ENCODE assay signal across 8 cellular contexts in the genomic region with DNA sequence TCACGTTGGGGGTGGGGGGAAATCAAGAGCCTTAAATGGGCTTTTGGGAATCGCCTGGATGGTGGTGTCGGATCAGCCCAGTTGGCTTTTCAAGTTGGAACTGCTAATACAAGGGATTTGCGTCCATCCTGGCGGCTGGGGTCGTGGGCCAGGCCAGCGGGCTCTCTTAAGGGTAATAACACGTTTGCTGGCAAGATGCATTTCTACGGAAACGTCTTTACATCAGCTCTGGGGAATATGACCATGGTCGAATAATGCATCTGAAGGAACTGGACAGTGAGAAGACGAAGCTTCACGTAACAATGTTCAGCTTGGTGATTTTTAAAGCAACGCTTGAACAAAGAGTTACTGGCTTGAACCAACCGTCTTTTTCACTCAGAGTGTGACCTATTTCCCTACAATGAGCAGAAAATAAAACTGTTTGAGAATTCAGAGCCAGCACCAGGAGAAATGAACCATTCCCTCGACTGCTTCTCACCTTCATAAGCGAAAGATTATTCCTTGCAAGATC. TPM values are rescaled to one million over a fixed set of nuclear protein-coding genes. Genes with fewer than 3 reads are reported as not detected.
DNase-seq lines count a peak whose midpoint lies in the region; ATAC-seq and TF ChIP-seq lines count a peak whose summit lies in the region.

No MANE protein-coding gene starts in this region.

- H4K20me1 ChIP-seq in BLaER1, result peaks cover 17% of the 10 kb centered on the region

- no peak overlapping the region for H3K4me3 Mint-ChIP-seq in activated B cell treated with CpG ODN at 0.5 μM for 24 hours
- H3K4me3 Mint-ChIP-seq in stimulated activated effector memory CD8-positive, alpha-beta T cell treated with anti-CD3 and anti-CD28 coated beads, Interleukin-12 subunit alpha, Interleukin-12 subunit beta, amount 100 ng/mL, for 72 hours, result no peak overlapping the region
- H3K4me3 Mint-ChIP-seq in CD14-positive monocyte, result no peak overlapping the region

- H3K36me3 Mint-ChIP-seq in activated B cell treated with CpG ODN at 0.5 μM for 24 hours (ENCODE audit: low read depth) (peaks cover 18% of the 10 kb centered on the region), CD14-positive monocyte (peaks cover 2 to 10% of the 10 kb centered on the region in 2 donors)
- peaks cover 7% of the 10 kb centered on the region for H3K36me3 Mint-ChIP-seq in stimulated activated effector memory CD8-positive, alpha-beta T cell treated with anti-CD3 and anti-CD28 coated beads, Interleukin-12 subunit alpha, Interleukin-12 subunit beta, amount 100 ng/mL, for 72 hours

- H3K9ac ChIP-seq in BLaER1, result peak overlapping the region; percentile 97

- H3K27ac Mint-ChIP-seq in activated B cell treated with CpG ODN at 0.5 μM for 24 hours (no peak overlapping the region), CD14-positive monocyte (peak overlapping the region in 1 of 7 donors; percentile 91)
- no peak overlapping the region for H3K27ac Mint-ChIP-seq in stimulated activated effector memory CD8-positive, alpha-beta T cell treated with anti-CD3 and anti-CD28 coated beads, Interleukin-12 subunit alpha, Interleukin-12 subunit beta, amount 100 ng/mL, for 72 hours

- H3K4me1 Mint-ChIP-seq in activated B cell treated with CpG ODN at 0.5 μM for 24 hours (peaks cover 6% of the 10 kb centered on the region), CD14-positive monocyte (peaks cover 9% of the 10 kb centered on the region)
- peaks cover 17% of the 10 kb centered on the region for H3K4me1 Mint-ChIP-seq in stimulated activated effector memory CD8-positive, alpha-beta T cell treated with anti-CD3 and anti-CD28 coated beads, Interleukin-12 subunit alpha, Interleukin-12 subunit beta, amount 100 ng/mL, for 72 hours

- H3K36me3 ChIP-seq in BLaER1, result 0 out of 2 replicates have a peak, but pooled peaks cover 5% of the 10 kb centered on the region
- peaks cover 0 to 3% (median 0%) of the 10 kb centered on the region in 9 donors for H3K36me3 ChIP-seq in heart right ventricle

- WGBS in heart right ventricle, 2 donors, result 0 to 1% methylated on average over 17 of the region's 17 CpGs

- H3K9me3 Mint-ChIP-seq in activated B cell treated with CpG ODN at 0.5 μM for 24 hours (no peaks in the 10 kb centered on the region), CD14-positive monocyte (peaks cover 0 to 7% (median 0%) of the 10 kb centered on the region in 7 donors)
- H3K9me3 Mint-ChIP-seq in stimulated activated effector memory CD8-positive, alpha-beta T cell treated with anti-CD3 and anti-CD28 coated beads, Interleukin-12 subunit alpha, Interleukin-12 subunit beta, amount 100 ng/mL, for 72 hours, result peaks cover 5% of the 10 kb centered on the region

- POLR2A ChIA-PET in HEK293T (lab: Yijun Ruan, JAX) (interaction anchor here (0.7 to 3.0 kb wide), 6 partner anchors 8 to 285 kb away, joined by 3 to 13 read pairs (median 4); no protein-coding TSS in a partner anchor), activated B cell treated with CpG ODN at 0.5 μM for 24 hours (lab: Charles Lee) (interaction anchor here (0.6 to 3.0 kb wide), 25 partner anchors 12 to 559 kb away, joined by 3 to 73 read pairs (median 4); partner anchors contain the start of gene HDAC2)

- CTCF ChIA-PET in HEK293T (lab: Yijun Ruan, JAX) (interaction anchor here (1.1 to 1.4 kb wide), 2 partner anchors 24 to 366 kb away, joined by 3 read pairs; no protein-coding TSS in a partner anchor), activated B cell treated with CpG ODN at 0.5 μM for 24 hours (lab: Charles Lee) (interaction anchor here (2.1 to 2.8 kb wide), 2 partner anchors 228 to 549 kb away, joined by 6 to 12 read pairs; no protein-coding TSS in a partner anchor)

- intact Hi-C loops in activated B cell treated with CpG ODN at 0.5 μM for 24 hours (cut with micrococcal nuclease) (loop anchor here (1.0 to 10.0 kb wide), 7 partner anchors 46 to 1768 kb away; partner anchors contain the start of genes FAM229B and TUBE1), heart right ventricle (cut with DNase I) (loop anchor here (2.0 to 10.0 kb wide), 23 partner anchors 52 to 1073 kb away; no protein-coding TSS in a partner anchor), CD14-positive monocyte (cut with micrococcal nuclease) (loop anchor here (2.0 to 10.0 kb wide), 6 partner anchors 48 to 548 kb away; no protein-coding TSS in a partner anchor)

- H3K4me2 ChIP-seq in BLaER1, result peak overlapping the region; percentile 76

- peaks cover 33% of the 10 kb centered on the region for H3K4me1 ChIP-seq in BLaER1
- peaks cover 0 to 33% (median 19%) of the 10 kb centered on the region in 9 donors for H3K4me1 ChIP-seq in heart right ventricle

- H3K27me3 Mint-ChIP-seq in activated B cell treated with CpG ODN at 0.5 μM for 24 hours, result no peaks in the 10 kb centered on the region
- peaks cover 5 to 24% (median 6%) of the 10 kb centered on the region in 3 donors for H3K27me3 Mint-ChIP-seq in CD14-positive monocyte (ENCODE audit: low read depth in 3 of 3)

- peak overlapping the region; percentile 82 for H3K4me3 ChIP-seq in BLaER1
- H3K4me3 ChIP-seq in heart right ventricle, result peak overlapping the region; percentile 22 to 93 (median 76)

- DNase-seq in HEK293T (ENCODE audit: extremely low spot score), result peak; percentile 17
- peak; percentile 40 for DNase-seq in activated B cell treated with CpG ODN at 0.5 μM for 24 hours
- DNase-seq in heart right ventricle, result peak in 1 of 2 donors; percentile 30
- DNase-seq in retina, result peak; percentile 85
- no peak for DNase-seq in stimulated activated effector memory CD8-positive, alpha-beta T cell treated with anti-CD3 and anti-CD28 coated beads, Interleukin-12 subunit alpha, Interleukin-12 subunit beta, amount 100 ng/mL, for 72 hours (ENCODE audit: low spot score in 2 of 2)
- no peak for DNase-seq in amniotic stem cell (lab: John Stamatoyannopoulos, UW)
- DNase-seq in CD14-positive monocyte (ENCODE audit: low spot score), result no peak

- H3K27ac ChIP-seq in BLaER1 (peak overlapping the region; percentile 96), heart right ventricle (peak overlapping the region; percentile 44 to 99 (median 94))

- ATAC-seq in activated B cell treated with CpG ODN at 0.5 μM for 24 hours (ENCODE audit: low read depth), result no peak
- no peak for ATAC-seq in heart right ventricle
- ATAC-seq in stimulated activated effector memory CD8-positive, alpha-beta T cell treated with anti-CD3 and anti-CD28 coated beads, Interleukin-12 subunit alpha, Interleukin-12 subunit beta, amount 100 ng/mL, for 72 hours, result no peak

- peaks cover 67% of the 10 kb centered on the region for H3K27me3 ChIP-seq in BLaER1
- H3K27me3 ChIP-seq in heart right ventricle, result peaks cover 0 to 9% (median 0%) of the 10 kb centered on the region in 7 donors

- no peak for TF ChIP-seq CTCF in activated B cell treated with CpG ODN at 0.5 μM for 24 hours (IDR thresholded peaks at IDR 0.05)
- TF ChIP-seq CTCF in heart right ventricle (IDR thresholded peaks at IDR 0.05), result no peak
- no peak for TF ChIP-seq CTCF in CD14-positive monocyte (IDR thresholded peaks at IDR 0.05)

- H3K9me3 ChIP-seq in BLaER1, result peaks cover 8% of the 10 kb centered on the region
- H3K9me3 ChIP-seq in heart right ventricle, result no peaks in the 10 kb centered on the region

TF ChIP-seq in HEK293T, 16 proteins besides CTCF, POLR2A, EP300 and RAD21:
- TF ChIP-seq L3MBTL2 (conservative IDR thresholded peaks at IDR 0.05), result peak; percentile 44
- no peak for TF ChIP-seq FOXM1 (IDR thresholded peaks at IDR 0.05; ENCODE audit: borderline replicate concordance)
- TF ChIP-seq CTBP1 (IDR thresholded peaks at IDR 0.05; ENCODE audit: borderline replicate concordance), result no peak

RNA-seq across cellular contexts. Expression of gene MARCKS, which starts 1.6 kb away (rescaled TPM):
- total RNA-seq in activated B cell treated with CpG ODN at 0.5 μM for 24 hours, result 94.7 and 100 TPM in 2 replicates
- 10 to 100 TPM; 12.9 to 65.2 (median 16.1) TPM for total RNA-seq in heart right ventricle
- polyA plus RNA-seq in heart right ventricle, result 10 to 100 TPM in 1 of 2 donors, 1 to 10 TPM in 1; 6.7 to 12.3 TPM
- 10 to 100 TPM; 12.1 to 14.4 TPM for polyA plus RNA-seq in CD14-positive monocyte

Comparison
In these comparisons a context has a peak if more than half of its experiments do, and no peak if none do; other contexts are left out.
1. DNase-seq: peak in HEK293T (single experiment), activated B cell treated with CpG ODN at 0.5 μM for 24 hours (single experiment) and retina (single experiment); none in stimulated activated effector memory CD8-positive, alpha-beta T cell treated with anti-CD3 and anti-CD28 coated beads, Interleukin-12 subunit alpha, Interleukin-12 subunit beta, amount 100 ng/mL, for 72 hours (0 of 2), amniotic stem cell (single experiment) and CD14-positive monocyte (single experiment).